In the genomic region with DNA sequence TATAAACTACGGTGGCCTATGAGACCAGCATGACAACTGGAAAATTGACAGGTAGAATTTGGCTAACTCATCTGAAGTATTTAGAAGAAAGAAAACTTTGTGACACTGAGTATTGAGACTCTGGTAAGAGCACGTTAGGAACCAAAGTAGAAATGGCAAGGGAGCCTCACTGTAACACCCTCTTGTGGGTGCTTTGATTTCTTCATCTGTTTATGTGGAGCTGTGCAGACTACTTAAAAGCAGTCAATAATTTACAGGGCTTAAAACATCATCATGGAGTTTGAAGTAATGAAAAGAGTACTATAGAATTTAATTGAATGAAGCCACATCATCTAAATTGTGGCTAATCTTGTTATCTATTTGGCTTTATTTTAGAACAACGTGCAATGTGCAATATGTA, we compare ENCODE assay signal across 15 cellular contexts.
A peak's percentile ranks its signal among the peaks of the same experiment; 100 is the strongest.
DNase-seq lines count a peak whose midpoint lies in the region; ATAC-seq and TF ChIP-seq lines count a peak whose summit lies in the region.
"Had no signal": no experiment of that assay in that cellular context is flagged by ENCODE, and none has a peak within 500 bp of the region (broad histone marks: within the 10 kb centered on the region; RNA-seq: fewer than 3 reads in every experiment).

No MANE protein-coding gene starts in this region.

- POLR2A ChIA-PET in BJ (lab: Charles Lee): no interaction called here

- H4K8ac ChIP-seq in neuronal stem cell (ENCODE audit: low read depth, low read length): no peak overlapping the region

- H2BK5ac ChIP-seq in neuronal stem cell (ENCODE audit: low read length): no peak overlapping the region

- H2BK12ac ChIP-seq in neuronal stem cell (ENCODE audit: low read length): no peak overlapping the region

- no peak overlapping the region for H3K14ac ChIP-seq in neuronal stem cell (ENCODE audit: low read length)

- H3K4me1 ChIP-seq in neuronal stem cell (ENCODE audit: control insufficient read depth in 2 of 2, insufficient read depth in 1 of 2, low read depth in 1 of 2, low read length in 2 of 2): peaks cover 0 to under 1% of the 10 kb centered on the region in 2 donors
- H3K4me1 ChIP-seq: A549, HAP-1 had no signal

- H2BK120ac ChIP-seq in neuronal stem cell (ENCODE audit: low read depth, low read length): no peak overlapping the region

- H3K36me3 Mint-ChIP-seq in osteocyte (ENCODE audit: unreplicated experiment): no peaks in the 10 kb centered on the region
- H3K36me3 Mint-ChIP-seq: CD14-positive monocyte had no signal

- H3K27me3 Mint-ChIP-seq in osteocyte (ENCODE audit: unreplicated experiment): no peaks in the 10 kb centered on the region

- H4K91ac ChIP-seq in neuronal stem cell (ENCODE audit: low read depth, low read length, poor library complexity): no peak overlapping the region

- H3K9ac ChIP-seq in neuronal stem cell (ENCODE audit: low read depth, low read length, poor library complexity): no peak overlapping the region

- H3K4me3 ChIP-seq in BJ (ENCODE audit: low read depth, low read length) (no peak overlapping the region), choroid plexus epithelial cell (ENCODE audit: low read depth, low read length) (no peak overlapping the region), dorsolateral prefrontal cortex (no peak overlapping the region), neuronal stem cell (ENCODE audit: low read length in 2 of 2) (no peak overlapping the region)
- H3K4me3 ChIP-seq: A549, HAP-1 had no signal

- no peak overlapping the region for H3K27ac ChIP-seq in dorsolateral prefrontal cortex
- no peak overlapping the region for H3K27ac ChIP-seq in neuronal stem cell (replicated peaks; ENCODE audit: low read length)
- H3K27ac ChIP-seq: A549 had no signal

- H3K4me1 Mint-ChIP-seq in osteocyte (ENCODE audit: unreplicated experiment): peaks cover 5% of the 10 kb centered on the region
- H3K4me1 Mint-ChIP-seq: CD14-positive monocyte had no signal

- no peak for ATAC-seq in GM18502 (IDR thresholded peaks at IDR 0.05; ENCODE audit: poor library complexity, unreplicated experiment)
- ATAC-seq: A549 had no signal

- no peak overlapping the region for H3K4ac ChIP-seq in neuronal stem cell (ENCODE audit: low read length)

- H3K27ac Mint-ChIP-seq in osteocyte (ENCODE audit: unreplicated experiment): no peak overlapping the region
- H3K27ac Mint-ChIP-seq: CD14-positive monocyte had no signal

- no peak overlapping the region for H2BK15ac ChIP-seq in neuronal stem cell (ENCODE audit: low read length)

- H3K27me3 ChIP-seq in BJ (ENCODE audit: control insufficient read depth, insufficient read depth, low read length) (no peaks in the 10 kb centered on the region), dorsolateral prefrontal cortex (no peaks in the 10 kb centered on the region), neuronal stem cell (ENCODE audit: control insufficient read depth in 3 of 3, insufficient read depth in 3 of 3, low read depth in 1 of 3, low read length in 3 of 3) (no peaks in the 10 kb centered on the region)

- no peak overlapping the region for H2AK5ac ChIP-seq in neuronal stem cell (ENCODE audit: low read depth, low read length)

- DNase-seq in BJ (ENCODE audit: low read depth) (no peak), choroid plexus epithelial cell (ENCODE audit: low read depth) (peak; percentile 37), osteocyte (ENCODE audit: extremely low spot score, unreplicated experiment) (no peak), dorsolateral prefrontal cortex (no peak), neuronal stem cell (ENCODE audit: low spot score) (no peak)
- DNase-seq: NCI-H1105, NCI-H2081 treated with DMSO at 0.1 percent for 48 hours, NCI-H748 treated with DMSO at 0.1 percent for 48 hours, OCI-M1, SHP77 had no signal

- H3K18ac ChIP-seq in neuronal stem cell (ENCODE audit: low read length): no peak overlapping the region

- H3K4me3 Mint-ChIP-seq in osteocyte (ENCODE audit: unreplicated experiment): no peak overlapping the region
- H3K4me3 Mint-ChIP-seq: CD14-positive monocyte had no signal

- H2AFZ ChIP-seq in neuronal stem cell (ENCODE audit: low read length): no peak overlapping the region

- CTCF ChIA-PET in BJ (lab: Yijun Ruan, JAX): no interaction called here

- no peaks in the 10 kb centered on the region for H3K9me3 Mint-ChIP-seq in osteocyte (ENCODE audit: unreplicated experiment)

- H3K79me1 ChIP-seq in neuronal stem cell (ENCODE audit: low read depth, low read length): no peaks in the 10 kb centered on the region

- no peaks in the 10 kb centered on the region for H3K9me3 ChIP-seq in neuronal stem cell (replicated peaks in 1 of 2; ENCODE audit: control insufficient read depth in 2 of 2, insufficient read depth in 1 of 2, low read depth in 1 of 2, low read length in 2 of 2)
- H3K9me3 ChIP-seq: A549, HAP-1 had no signal

- TF ChIP-seq CTCF in BJ (IDR thresholded peaks at IDR 0.05; ENCODE audit: insufficient read depth, low read depth, low read length): peak; percentile 5; the same call in 1 of the 2 replicates
- TF ChIP-seq CTCF in LNCAP (IDR thresholded peaks at IDR 0.05): peak; percentile 30; the same call in 1 of the 2 replicates
- TF ChIP-seq CTCF in choroid plexus epithelial cell (conservative IDR thresholded peaks at IDR 0.05; ENCODE audit: low read depth, low read length): peak; percentile 41
- peak; percentile 9 for TF ChIP-seq CTCF in osteocyte (IDR thresholded peaks at IDR 0.05)
- TF ChIP-seq CTCF in dorsolateral prefrontal cortex (IDR thresholded peaks at IDR 0.05 in 54 of 56, conservative IDR thresholded peaks at IDR 0.05 in 2 of 56; ENCODE audit: low read depth in 1 of 56, partially characterized antibody in 56 of 56): no peak

- H3K23ac ChIP-seq in neuronal stem cell (ENCODE audit: low read depth, low read length, poor library complexity): no peak overlapping the region

- no peak overlapping the region for H3K4me2 ChIP-seq in neuronal stem cell (ENCODE audit: insufficient read depth, low read length, poor library complexity, severe bottlenecking)
- H3K4me2 ChIP-seq: A549 had no signal

- WGBS in neuronal stem cell (ENCODE audit: extremely low coverage in 2 of 2, insufficient read length in 2 of 2, insufficient replicate concordance in 1 of 2), 2 donors: no CpG with 5 or more reads among the region's 3 CpGs

- intact Hi-C loops in dorsolateral prefrontal cortex (cut with DNase I): no loop called here

- no peaks in the 10 kb centered on the region for H3K36me3 ChIP-seq in BJ (ENCODE audit: control insufficient read depth, insufficient read depth, low read length)
- H3K36me3 ChIP-seq in neuronal stem cell (replicated peaks in 1 of 2; ENCODE audit: control insufficient read depth in 2 of 2, insufficient read depth in 2 of 2, low read length in 2 of 2): no peaks in the 10 kb centered on the region
- H3K36me3 ChIP-seq: HAP-1 had no signal

Comparison
In these comparisons a context has a peak if more than half of its experiments do, and no peak if none do; other contexts are left out.
1. CTCF ChIP-seq: peak in BJ (single experiment), LNCAP (single experiment), choroid plexus epithelial cell (single experiment) and osteocyte (single experiment); none in dorsolateral prefrontal cortex (0 of 56).